8 cellular contexts compared by ENCODE assay signal in genomic region chr19:41307954-41308449, GRCh38. TPM values are rescaled to one million over a fixed set of nuclear protein-coding genes. Genes with fewer than 3 reads are reported as not detected.
DNase-seq lines count a peak whose midpoint lies in the region; ATAC-seq and TF ChIP-seq lines count a peak whose summit lies in the region.

No MANE protein-coding gene starts in this region.

- H3K9me3 ChIP-seq in mammary epithelial cell (replicated peaks; ENCODE audit: insufficient read depth, low read length), result no peaks in the 10 kb centered on the region

- peaks cover 30% of the 10 kb centered on the region for H3K36me3 ChIP-seq in mammary epithelial cell (ENCODE audit: insufficient read depth, low read length)

- DNase-seq in stimulated activated naive CD8-positive, alpha-beta T cell treated with anti-CD3 and anti-CD28 coated beads, Interleukin-15, Interleukin-2, amounts not matched to agents 100 U/mL and 50 U/mL, for 24 hours, result no peak
- DNase-seq in mammary epithelial cell, result no peak
- DNase-seq in naive B cell, result no peak
- DNase-seq in ACHN, result no peak
- no peak for DNase-seq in DMS79 treated with DMSO at 0.1 percent for 48 hours (lab: John Stamatoyannopoulos, UW)

- no peak for ATAC-seq in stimulated activated naive CD8-positive, alpha-beta T cell treated with anti-CD3 and anti-CD28 coated beads, Interleukin-15, Interleukin-2, amounts not matched to agents 100 U/mL and 50 U/mL, for 24 hours
- ATAC-seq in naive B cell (ENCODE audit: low read depth in 2 of 2) (peak; percentile 4 to 7), GM18520 (IDR thresholded peaks at IDR 0.05; ENCODE audit: unreplicated experiment) (no peak), HG03108 (IDR thresholded peaks at IDR 0.05; ENCODE audit: unreplicated experiment) (no peak)

- H3K4me3 ChIP-seq in mammary epithelial cell (replicated peaks in 1 of 3; ENCODE audit: insufficient read depth in 1 of 3, low read depth in 2 of 3, low read length in 3 of 3), result no peak overlapping the region

- intact Hi-C loops in mammary epithelial cell (cut with micrococcal nuclease), result loop anchor here (1.0 to 5.0 kb wide), 5 partner anchors 44 to 151 kb away; no protein-coding TSS in a partner anchor

- H3K27ac Mint-ChIP-seq in stimulated activated naive CD8-positive, alpha-beta T cell treated with anti-CD3 and anti-CD28 coated beads, Interleukin-15, Interleukin-2, amounts not matched to agents 100 ng/mL and 50 ng/mL, for 24 hours, result peak overlapping the region; percentile 96
- peak overlapping the region; percentile 99 to 100 (median 99) for H3K27ac Mint-ChIP-seq in naive B cell

- in situ Hi-C loops in mammary epithelial cell (cut with MboI; ENCODE audit: low sequenced_read_pairs in 2 of 2) (loop anchor here in 1 of 2 donors (25.0 kb wide), 1 partner anchor 254 kb away; no protein-coding TSS in a partner anchor), ACHN (cut with HindIII; ENCODE audit: low pct_ligation_motif_present, low pct_unique_long_range_greater_than_20kb, low sequenced_read_pairs) (no loop called here)

- CTCF ChIA-PET in mammary epithelial cell (lab: Charles Lee; ENCODE audit: low non-redundant PET), result no interaction called here

- dilution Hi-C loops in mammary epithelial cell (cut with HindIII; ENCODE audit: low sequenced_read_pairs), result no loop called here

- H3K4me1 ChIP-seq in mammary epithelial cell (ENCODE audit: insufficient read depth, low read length), result peaks cover 15% of the 10 kb centered on the region

- H3K4me1 Mint-ChIP-seq in stimulated activated naive CD8-positive, alpha-beta T cell treated with anti-CD3 and anti-CD28 coated beads, Interleukin-15, Interleukin-2, amounts not matched to agents 100 ng/mL and 50 ng/mL, for 24 hours (ENCODE audit: low read depth), result peaks cover 90% of the 10 kb centered on the region
- peaks cover 53 to 82% (median 70%) of the 10 kb centered on the region in 3 donors for H3K4me1 Mint-ChIP-seq in naive B cell

- no peaks in the 10 kb centered on the region for H4K20me1 ChIP-seq in mammary epithelial cell (ENCODE audit: insufficient read depth, low read length)

- BruUV-seq in mammary epithelial cell (replicated peaks; lab: Mats Ljungman, UMichigan), result no TSS peak

- H3K4me2 ChIP-seq in mammary epithelial cell (ENCODE audit: insufficient read depth, low read depth, low read length), result no peak overlapping the region

- no peak for TF ChIP-seq CTCF in mammary epithelial cell (conservative IDR thresholded peaks at IDR 0.05 in 1 of 2, IDR thresholded peaks at IDR 0.05 in 1 of 2; ENCODE audit: extremely low read depth in 1 of 2, insufficient read depth in 1 of 2, low read depth in 1 of 2, low read length in 2 of 2)

- H3K4me3 Mint-ChIP-seq in stimulated activated naive CD8-positive, alpha-beta T cell treated with anti-CD3 and anti-CD28 coated beads, Interleukin-15, Interleukin-2, amounts not matched to agents 100 ng/mL and 50 ng/mL, for 24 hours, result peak overlapping the region; percentile 96
- peak overlapping the region in 7 of 8 donors; percentile 91 to 100 (median 98) for H3K4me3 Mint-ChIP-seq in naive B cell

- no peak overlapping the region for H2AFZ ChIP-seq in mammary epithelial cell (ENCODE audit: low read depth, low read length)

- WGBS in mammary epithelial cell (ENCODE audit: low coverage, missing lambda C conversion rate), result 48% methylated on average over 4 of the region's 4 CpGs

- peaks cover 26% of the 10 kb centered on the region for H3K79me2 ChIP-seq in mammary epithelial cell (ENCODE audit: insufficient read depth, low read length)

- H3K27me3 ChIP-seq in mammary epithelial cell (ENCODE audit: insufficient read depth, low read length), result no peaks in the 10 kb centered on the region

- H3K27me3 Mint-ChIP-seq in stimulated activated naive CD8-positive, alpha-beta T cell treated with anti-CD3 and anti-CD28 coated beads, Interleukin-15, Interleukin-2, amounts not matched to agents 100 ng/mL and 50 ng/mL, for 24 hours, result no peaks in the 10 kb centered on the region
- no peaks in the 10 kb centered on the region for H3K27me3 Mint-ChIP-seq in naive B cell

- H3K36me3 Mint-ChIP-seq in stimulated activated naive CD8-positive, alpha-beta T cell treated with anti-CD3 and anti-CD28 coated beads, Interleukin-15, Interleukin-2, amounts not matched to agents 100 ng/mL and 50 ng/mL, for 24 hours (ENCODE audit: low read depth), result peaks cover 53% of the 10 kb centered on the region
- peaks cover 5 to 23% of the 10 kb centered on the region in 2 donors for H3K36me3 Mint-ChIP-seq in naive B cell

- peak overlapping the region; percentile 24 for H3K9ac ChIP-seq in mammary epithelial cell (ENCODE audit: insufficient read depth, low read length)

- no peaks in the 10 kb centered on the region for H3K9me3 Mint-ChIP-seq in stimulated activated naive CD8-positive, alpha-beta T cell treated with anti-CD3 and anti-CD28 coated beads, Interleukin-15, Interleukin-2, amounts not matched to agents 100 ng/mL and 50 ng/mL, for 24 hours
- no peaks in the 10 kb centered on the region for H3K9me3 Mint-ChIP-seq in naive B cell

- peak overlapping the region; percentile 55 for H3K27ac ChIP-seq in mammary epithelial cell (ENCODE audit: insufficient read depth, low read depth, low read length)

RNA-seq across cellular contexts. Expression of gene CCDC97, which starts 2.0 kb away (rescaled TPM):
- total RNA-seq in mammary epithelial cell, result 10 to 100 TPM; 10.8 to 24.8 TPM
- polyA plus RNA-seq in mammary epithelial cell (9.5 TPM), naive B cell (ENCODE audit: low read depth in 6 of 6) (10 to 100 TPM; 19.8 to 37.2 (median 31.7) TPM)
- 34.4 TPM for polyA minus RNA-seq in mammary epithelial cell

RNA-seq across cellular contexts. Expression of gene HNRNPUL1, which starts 43.8 kb away (rescaled TPM):
- 100 to 1,000 TPM in 1 of 2 donors, 10 to 100 TPM in 1; 80.7 to 175 TPM for total RNA-seq in mammary epithelial cell
- 38.8 TPM for polyA plus RNA-seq in mammary epithelial cell
- 148 TPM for polyA minus RNA-seq in mammary epithelial cell
- polyA plus RNA-seq in naive B cell (ENCODE audit: low read depth in 6 of 6), result 10 to 100 TPM; 26.2 to 85.3 (median 54.4) TPM

RNA-seq across cellular contexts. Expression of gene TGFB1, which starts 45.7 kb away (rescaled TPM):
- total RNA-seq in mammary epithelial cell, result 10 to 100 TPM in 1 of 2 donors, 1 to 10 TPM in 1; 9.8 to 84.1 TPM
- polyA plus RNA-seq in mammary epithelial cell, result 9.8 TPM
- 52.0 TPM for polyA minus RNA-seq in mammary epithelial cell
- 10 to 100 TPM; 20.1 to 61.9 (median 35.4) TPM for polyA plus RNA-seq in naive B cell (ENCODE audit: low read depth in 6 of 6)

RNA-seq across cellular contexts. Expression of gene B9D2, which starts 55.9 kb away (rescaled TPM):
- 1 to 10 TPM; 3.0 to 3.6 TPM for total RNA-seq in mammary epithelial cell
- polyA plus RNA-seq in mammary epithelial cell, result 5.3 TPM
- 0.57 TPM for polyA minus RNA-seq in mammary epithelial cell
- polyA plus RNA-seq in naive B cell (ENCODE audit: low read depth in 6 of 6), result 10 to 100 TPM in 5 of 6 donors, 1 to 10 TPM in 1; 3.2 to 17.3 (median 14.3) TPM

Comparison
In these comparisons a context has a peak if more than half of its experiments do, and no peak if none do; other contexts are left out.
1. ATAC-seq: peak in naive B cell (2 of 2); none in stimulated activated naive CD8-positive, alpha-beta T cell treated with anti-CD3 and anti-CD28 coated beads, Interleukin-15, Interleukin-2, amounts not matched to agents 100 U/mL and 50 U/mL, for 24 hours (single experiment), GM18520 (single experiment) and HG03108 (single experiment).